Comparison of ENCODE assay signal across 40 cellular contexts in genomic region chr19:46511237-46511636, GRCh38. TPM values are rescaled to one million over a fixed set of nuclear protein-coding genes. Genes with fewer than 3 reads are reported as not detected.
"Had no signal": no experiment of that assay in that cellular context is flagged by ENCODE, and none has a peak within 500 bp of the region (broad histone marks: within the 10 kb centered on the region; RNA-seq: fewer than 3 reads in every experiment).

No MANE protein-coding gene starts in this region.

- H3K27ac Mint-ChIP-seq: activated naive CD4-positive, alpha-beta T cell treated with anti-CD3 and anti-CD28 coated beads for 36 hours; activated naive CD4-positive, alpha-beta T cell treated with anti-CD3 and anti-CD28 coated beads, Interleukin-2, amount 10 ng/mL, durations not matched to agents 7 days and 5 days; activated naive CD4-positive, alpha-beta T cell treated with anti-CD3 and anti-CD28 coated beads, Interleukin-2, amount 50 U/mL, for 24 hours; activated naive CD4-positive, alpha-beta T cell treated with anti-CD3 and anti-CD28 coated beads, Interleukin-2, amount 50 U/mL, for 72 hours; activated naive CD8-positive, alpha-beta T cell; activated naive CD8-positive, alpha-beta T cell treated with anti-CD3 and anti-CD28 coated beads for 36 hours; activated naive CD8-positive, alpha-beta T cell treated with anti-CD3 and anti-CD28 coated beads, Interleukin-2, amount 10 ng/mL, durations not matched to agents 7 days and 5 days; activated naive CD8-positive, alpha-beta T cell treated with anti-CD3 and anti-CD28 coated beads, Interleukin-2, amount 50 U/mL, for 24 hours; activated T-cell treated with anti-CD3 and anti-CD28 coated beads, Interleukin-2, amount 50 U/mL, for 24 hours; activated T-cell treated with anti-CD3 and anti-CD28 coated beads, Interleukin-2, amount 50 U/mL, for 72 hours; activated T-helper 1 cell treated with anti-CD3 and anti-CD28 coated beads, Interleukin-12 subunit alpha, Interleukin-12 subunit beta, Interleukin-2, Interleukin-4 antibody, amounts not matched to agents 30 ng/mL and 10 ng/mL and 1 ng/mL, durations not matched to agents 14 hours and 24 hours and 36 hours; activated T-helper 17 cell treated with anti-CD3 and anti-CD28 coated beads, Interleukin-2, amount 50 U/mL, for 72 hours; activated T-helper 2 cell treated with anti-CD3 and anti-CD28 coated beads, Interferon-gamma antibody, Interleukin-2, Interleukin-4, amounts not matched to agents 10 μg/mL and 5 μg/mL and 100 μg/mL, durations not matched to agents 14 hours and 24 hours and 36 hours had no signal

- ATAC-seq: activated naive CD4-positive, alpha-beta T cell treated with anti-CD3 and anti-CD28 coated beads, Interleukin-2, amount 50 U/mL, for 72 hours; activated naive CD8-positive, alpha-beta T cell treated with anti-CD3 and anti-CD28 coated beads, Interleukin-2, amount 50 U/mL, for 24 hours; activated T-cell treated with anti-CD3 and anti-CD28 coated beads, Interleukin-2, amount 50 U/mL, for 4 hours; activated T-cell treated with anti-CD3 and anti-CD28 coated beads, Interleukin-2, amount 50 U/mL, for 72 hours; activated T-helper 17 cell treated with anti-CD3 and anti-CD28 coated beads, Interleukin-2, amount 50 U/mL, for 72 hours; body of pancreas had no signal

- H3K4me1 Mint-ChIP-seq: activated T-helper 17 cell treated with anti-CD3 and anti-CD28 coated beads, Interleukin-2, amount 50 U/mL, for 72 hours had no signal

- FAIRE-seq: astrocyte, bronchial epithelial cell had no signal

- H3K4me1 ChIP-seq: adrenal gland, breast epithelium had no signal

- H3K9me3 ChIP-seq: adrenal gland, body of pancreas had no signal

- H3K27me3 ChIP-seq: adrenal gland, ascending aorta, body of pancreas, brain microvascular endothelial cell, breast epithelium, cardiac muscle cell had no signal

- H3K4me3 ChIP-seq: adrenal gland, ascending aorta, body of pancreas, breast epithelium, cardiac muscle cell had no signal

- H3K36me3 Mint-ChIP-seq: activated naive CD4-positive, alpha-beta T cell treated with anti-CD3 and anti-CD28 coated beads, Interleukin-2, amount 10 ng/mL, durations not matched to agents 7 days and 5 days; activated naive CD4-positive, alpha-beta T cell treated with anti-CD3 and anti-CD28 coated beads, Interleukin-2, amount 50 U/mL, for 24 hours; activated naive CD8-positive, alpha-beta T cell treated with anti-CD3 and anti-CD28 coated beads for 36 hours; activated naive CD8-positive, alpha-beta T cell treated with anti-CD3 and anti-CD28 coated beads, Interleukin-2, amount 10 ng/mL, durations not matched to agents 7 days and 5 days had no signal

- H3K27me3 Mint-ChIP-seq: brain had no signal

- H3K36me3 ChIP-seq: adrenal gland, ascending aorta, brain microvascular endothelial cell, breast epithelium, cardiac muscle cell had no signal

- H3K27ac ChIP-seq: adrenal gland, ascending aorta, body of pancreas, brain microvascular endothelial cell, breast epithelium, cardiac muscle cell had no signal

- DNase-seq: activated effector memory CD4-positive, alpha-beta T cell treated with anti-CD3 and anti-CD28 coated beads, Interleukin-2, amount 50 U/mL, for 16 hours; activated effector memory CD4-positive, alpha-beta T cell treated with Interleukin-2 at 50 U/mL for 16 hours; activated gamma-delta T cell; activated gamma-delta T cell treated with Interleukin-2 at 50 U/mL for 16 hours; activated naive CD4-positive, alpha-beta T cell; activated naive CD4-positive, alpha-beta T cell treated with anti-CD3 and anti-CD28 coated beads for 36 hours; activated naive CD4-positive, alpha-beta T cell treated with anti-CD3 and anti-CD28 coated beads, Interleukin-2, amount 10 ng/mL, durations not matched to agents 7 days and 5 days; activated naive CD4-positive, alpha-beta T cell treated with anti-CD3 and anti-CD28 coated beads, Interleukin-2, amount 50 U/mL, for 16 hours; activated naive CD4-positive, alpha-beta T cell treated with Interleukin-2 at 50 U/mL for 16 hours; activated naive CD8-positive, alpha-beta T cell treated with anti-CD3 and anti-CD28 coated beads for 36 hours; activated naive CD8-positive, alpha-beta T cell treated with anti-CD3 and anti-CD28 coated beads, Interleukin-2, amount 10 ng/mL, durations not matched to agents 7 days and 5 days; activated naive CD8-positive, alpha-beta T cell treated with anti-CD3 and anti-CD28 coated beads, Interleukin-2, amount 50 U/mL, for 24 hours; activated T-cell treated with anti-CD3 and anti-CD28 coated beads, Interleukin-2, amount 50 U/mL, for 1 hour; activated T-cell treated with anti-CD3 and anti-CD28 coated beads, Interleukin-2, amount 50 U/mL, for 24 hours; activated T-cell treated with anti-CD3 and anti-CD28 coated beads, Interleukin-2, amount 50 U/mL, for 4 hours; activated T-cell treated with anti-CD3 and anti-CD28 coated beads, Interleukin-2, amount 50 U/mL, for 48 hours; activated T-cell treated with anti-CD3 and anti-CD28 coated beads, Interleukin-2, amount 50 U/mL, for 72 hours; adrenal gland; amniotic stem cell; amygdala; anterior cingulate cortex; aorta; body of pancreas; brain microvascular endothelial cell; caudate nucleus; central memory CD4-positive, alpha-beta T cell; cerebellar nuclear complex had no signal

- H3K4me3 Mint-ChIP-seq: activated naive CD4-positive, alpha-beta T cell treated with anti-CD3 and anti-CD28 coated beads for 36 hours; activated naive CD4-positive, alpha-beta T cell treated with anti-CD3 and anti-CD28 coated beads, Interleukin-2, amount 10 ng/mL, durations not matched to agents 7 days and 5 days; activated naive CD4-positive, alpha-beta T cell treated with anti-CD3 and anti-CD28 coated beads, Interleukin-2, amount 50 U/mL, for 24 hours; activated naive CD8-positive, alpha-beta T cell; activated naive CD8-positive, alpha-beta T cell treated with anti-CD3 and anti-CD28 coated beads for 36 hours; activated naive CD8-positive, alpha-beta T cell treated with anti-CD3 and anti-CD28 coated beads, Interleukin-2, amount 10 ng/mL, durations not matched to agents 7 days and 5 days; activated naive CD8-positive, alpha-beta T cell treated with anti-CD3 and anti-CD28 coated beads, Interleukin-2, amount 50 U/mL, for 24 hours; activated T-cell treated with anti-CD3 and anti-CD28 coated beads, Interleukin-2, amount 50 U/mL, for 24 hours; activated T-cell treated with anti-CD3 and anti-CD28 coated beads, Interleukin-2, amount 50 U/mL, for 4 hours; activated T-cell treated with anti-CD3 and anti-CD28 coated beads, Interleukin-2, amount 50 U/mL, for 72 hours; activated T-helper 1 cell treated with anti-CD3 and anti-CD28 coated beads, Interleukin-12 subunit alpha, Interleukin-12 subunit beta, Interleukin-2, Interleukin-4 antibody, amounts not matched to agents 30 ng/mL and 10 ng/mL and 1 ng/mL, durations not matched to agents 14 hours and 24 hours and 36 hours; activated T-helper 17 cell treated with anti-CD3 and anti-CD28 coated beads, Interleukin-2, amount 50 U/mL, for 72 hours; brain; central memory CD8-positive, alpha-beta T cell had no signal

- H3K9me3 Mint-ChIP-seq: activated naive CD4-positive, alpha-beta T cell treated with anti-CD3 and anti-CD28 coated beads, Interleukin-2, amount 50 U/mL, for 24 hours; activated naive CD8-positive, alpha-beta T cell treated with anti-CD3 and anti-CD28 coated beads, Interleukin-2, amount 50 U/mL, for 24 hours; activated T-helper 17 cell treated with anti-CD3 and anti-CD28 coated beads, Interleukin-2, amount 50 U/mL, for 72 hours; activated T-helper 2 cell treated with anti-CD3 and anti-CD28 coated beads, Interferon-gamma antibody, Interleukin-2, Interleukin-4, amounts not matched to agents 10 μg/mL and 5 μg/mL and 100 μg/mL, durations not matched to agents 14 hours and 24 hours and 36 hours; central memory CD8-positive, alpha-beta T cell had no signal

RNA-seq across cellular contexts. Expression of gene PNMA8B, which starts 15.6 kb away (rescaled TPM):
- total RNA-seq: activated T-helper 1 cell treated with anti-CD3 and anti-CD28 coated beads, Interleukin-12 subunit alpha, Interleukin-12 subunit beta, Interleukin-2, Interleukin-4 antibody, amounts not matched to agents 30 ng/mL and 10 ng/mL and 1 ng/mL, durations not matched to agents 14 hours and 24 hours and 36 hours; activated T-helper 2 cell treated with anti-CD3 and anti-CD28 coated beads, Interferon-gamma antibody, Interleukin-2, Interleukin-4, amounts not matched to agents 10 μg/mL and 5 μg/mL and 100 μg/mL, durations not matched to agents 14 hours and 24 hours and 36 hours had no signal

RNA-seq across cellular contexts. Expression of gene PNMA8A, which starts 39.9 kb away (rescaled TPM):
- total RNA-seq: activated naive CD4-positive, alpha-beta T cell treated with anti-CD3 and anti-CD28 coated beads, Interleukin-2, amount 50 U/mL, for 72 hours; activated T-helper 1 cell treated with anti-CD3 and anti-CD28 coated beads, Interleukin-12 subunit alpha, Interleukin-12 subunit beta, Interleukin-2, Interleukin-4 antibody, amounts not matched to agents 30 ng/mL and 10 ng/mL and 1 ng/mL, durations not matched to agents 14 hours and 24 hours and 36 hours; activated T-helper 17 cell treated with anti-CD3 and anti-CD28 coated beads, Interleukin-2, amount 50 U/mL, for 72 hours; activated T-helper 2 cell treated with anti-CD3 and anti-CD28 coated beads, Interferon-gamma antibody, Interleukin-2, Interleukin-4, amounts not matched to agents 10 μg/mL and 5 μg/mL and 100 μg/mL, durations not matched to agents 14 hours and 24 hours and 36 hours had no signal
